17 cellular contexts compared by ENCODE assay signal in genomic region chr6:42627674-42628073, GRCh38.
DNase-seq lines count a peak whose midpoint lies in the region; ATAC-seq, FAIRE-seq and TF ChIP-seq lines count a peak whose summit lies in the region.
"Had no signal": no experiment of that assay in that cellular context is flagged by ENCODE, and none has a peak within 500 bp of the region (broad histone marks: within the 10 kb centered on the region; RNA-seq: fewer than 3 reads in every experiment).

No MANE protein-coding gene starts in this region.

- H3K18ac ChIP-seq in H9 (ENCODE audit: insufficient read length, low read depth, low read length) (no peak overlapping the region), mesenchymal stem cell (ENCODE audit: low read depth in 1 of 2, low read length in 2 of 2) (no peak overlapping the region)

- H2AK5ac ChIP-seq in H9 (ENCODE audit: insufficient read length, low read length), result no peak overlapping the region
- no peak overlapping the region for H2AK5ac ChIP-seq in mesenchymal stem cell (ENCODE audit: low read length, severe bottlenecking)

- H4K8ac ChIP-seq in H9 (replicated peaks; ENCODE audit: insufficient read length, low read depth, low read length), result no peak overlapping the region
- H4K8ac ChIP-seq in mesenchymal stem cell (ENCODE audit: low read length), result no peak overlapping the region

- no peak overlapping the region for H3T11ph ChIP-seq in H9 (ENCODE audit: low read length)

- H3K4me3 ChIP-seq in CD4-positive, CD25-positive, alpha-beta regulatory T cell (ENCODE audit: low read depth, low read length), result no peak overlapping the region
- H3K4me3 ChIP-seq in K562 (no peak overlapping the region), mesenchymal stem cell (ENCODE audit: insufficient read depth in 1 of 2, low read depth in 1 of 2, low read length in 2 of 2) (no peak overlapping the region)
- H3K4me3 ChIP-seq: breast epithelium, dorsolateral prefrontal cortex had no signal

- H3K36me3 Mint-ChIP-seq in CD4-positive, CD25-positive, alpha-beta regulatory T cell, result peaks cover 29% of the 10 kb centered on the region
- H3K36me3 Mint-ChIP-seq in H9 (ENCODE audit: insufficient read depth in 1 of 3, low read depth in 3 of 3), result peaks cover 18 to 37% (median 36%) of the 10 kb centered on the region in 3 experiments

- TF ChIP-seq RAD21 in K562 (CRISPR knock-in tag; conservative IDR thresholded peaks at IDR 0.05 in 1 of 2, IDR thresholded peaks at IDR 0.05 in 1 of 2), result no peak

- H3K79me1 ChIP-seq in H9 (ENCODE audit: insufficient read depth, low read depth, low read length, poor library complexity, severe bottlenecking) (no peaks in the 10 kb centered on the region), mesenchymal stem cell (replicated peaks; ENCODE audit: low read length, poor library complexity, severe bottlenecking) (peaks cover 17% of the 10 kb centered on the region)

- no peaks in the 10 kb centered on the region for H3K23me2 ChIP-seq in H9 (ENCODE audit: insufficient read length, low read depth, low read length, poor library complexity, severe bottlenecking)

- WGBS in H9 (ENCODE audit: extremely low coverage, insufficient read length, low lambda C conversion rate), result no CpG with 5 or more reads among the region's 1 CpG
- WGBS in K562 (ENCODE audit: insufficient coverage, low coverage, missing lambda C conversion rate), result 45% methylated on average over 1 of the region's 1 CpG
- WGBS in mesenchymal stem cell, result 100% methylated on average over 1 of the region's 1 CpG

- H3K9ac ChIP-seq in H9 (ENCODE audit: extremely low read depth, insufficient read length, low read length) (no peak overlapping the region), K562 (ENCODE audit: insufficient read depth in 1 of 2, low read depth in 2 of 2, low read length in 2 of 2) (no peak overlapping the region), mesenchymal stem cell (ENCODE audit: low read length) (no peak overlapping the region)

- H3K27me3 Mint-ChIP-seq in CD4-positive, CD25-positive, alpha-beta regulatory T cell, result no peaks in the 10 kb centered on the region
- no peaks in the 10 kb centered on the region for H3K27me3 Mint-ChIP-seq in H9 (ENCODE audit: low read depth)
- H3K27me3 Mint-ChIP-seq: activated CD4-positive, alpha-beta T cell treated with anti-CD3 and anti-CD28 coated beads for 36 hours; activated naive CD4-positive, alpha-beta T cell treated with anti-CD3 and anti-CD28 coated beads, Interleukin-2, amount 50 U/mL, for 24 hours had no signal

- H3K4me1 ChIP-seq in CD4-positive, CD25-positive, alpha-beta regulatory T cell (ENCODE audit: control insufficient read depth, insufficient read depth, low read length, poor library complexity, severe bottlenecking), result no peaks in the 10 kb centered on the region
- H3K4me1 ChIP-seq in H9 (ENCODE audit: insufficient read depth, low read length), result no peaks in the 10 kb centered on the region
- peaks cover 13 to 18% of the 10 kb centered on the region in 2 experiments for H3K4me1 ChIP-seq in K562 (replicated peaks in 1 of 2; ENCODE audit: control insufficient read depth in 2 of 2, insufficient read depth in 2 of 2, low read length in 2 of 2)
- H3K4me1 ChIP-seq in mesenchymal stem cell (ENCODE audit: control insufficient read depth, insufficient read depth, low read depth, low read length), result peaks cover 6% of the 10 kb centered on the region
- H3K4me1 ChIP-seq: breast epithelium had no signal

- H2BK5ac ChIP-seq in H9 (ENCODE audit: insufficient read length, low read length) (no peak overlapping the region), mesenchymal stem cell (ENCODE audit: low read depth, low read length, poor library complexity, severe bottlenecking) (no peak overlapping the region)

- peaks cover 42% of the 10 kb centered on the region for H3K36me3 ChIP-seq in CD4-positive, CD25-positive, alpha-beta regulatory T cell (ENCODE audit: control insufficient read depth, insufficient read depth, low read length)
- H3K36me3 ChIP-seq in K562 (ENCODE audit: control insufficient read depth, insufficient read depth, low read length) (peaks cover 36% of the 10 kb centered on the region), mesenchymal stem cell (ENCODE audit: control insufficient read depth in 1 of 2, insufficient read depth in 2 of 2, low read depth in 1 of 2, low read length in 2 of 2) (peaks cover 16 to 42% of the 10 kb centered on the region in 2 experiments)
- H3K36me3 ChIP-seq: breast epithelium had no signal

- TF ChIP-seq POLR2A in K562 (conservative IDR thresholded peaks at IDR 0.05), result no peak

- no peak overlapping the region for H3K56ac ChIP-seq in H9 (ENCODE audit: insufficient read length, low read depth, low read length)

- no peak for DNase-seq in CD4-positive, CD25-positive, alpha-beta regulatory T cell
- DNase-seq in H9 (no peak), K562 (ENCODE audit: extremely low read depth in 1 of 4, low spot score in 3 of 4) (peak in 1 of 4 experiments; percentile 5), mesenchymal stem cell (no peak), OCI-M1 (lab: John Stamatoyannopoulos, UW) (no peak), head of caudate nucleus (no peak), NCI-H226 (no peak)
- DNase-seq: activated CD4-positive, alpha-beta T cell treated with anti-CD3 and anti-CD28 coated beads for 36 hours; activated CD8-positive, alpha-beta memory T cell treated with anti-CD3 and anti-CD28 coated beads, Interleukin-2, amount 50 U/mL, for 48 hours; dorsolateral prefrontal cortex; glutamatergic neuron; posterior cingulate gyrus; small intestine; stimulated activated CD4-positive, alpha-beta T cell treated with anti-CD3 and anti-CD28 coated beads, Interleukin-4, amount 100 ng/mL, for 1 hour had no signal

- FAIRE-seq in K562 (lab: Jason Lieb, UNC), result no peak
- FAIRE-seq: small intestine had no signal

- H4K20me1 ChIP-seq in H9 (ENCODE audit: control insufficient read depth, insufficient read depth, insufficient read length), result no peaks in the 10 kb centered on the region
- H4K20me1 ChIP-seq in K562 (replicated peaks; ENCODE audit: control insufficient read depth, insufficient read depth, low read length), result no peaks in the 10 kb centered on the region

- no peaks in the 10 kb centered on the region for H3K79me2 ChIP-seq in H9 (ENCODE audit: insufficient read depth, low read length)
- peaks cover 4% of the 10 kb centered on the region; the same call in 1 of the 3 replicates for H3K79me2 ChIP-seq in K562 (ENCODE audit: control insufficient read depth, insufficient read depth, low read length)

- H4K91ac ChIP-seq in H9 (ENCODE audit: insufficient read length, low read depth, low read length) (no peak overlapping the region), mesenchymal stem cell (ENCODE audit: low read length) (no peak overlapping the region)

- ATAC-seq in CD4-positive, CD25-positive, alpha-beta regulatory T cell (ENCODE audit: low read depth in 2 of 2), result no peak
- ATAC-seq in K562, result peak; percentile 9; the same call in 2 of the 3 replicates
- ATAC-seq in GM21723 (IDR thresholded peaks at IDR 0.05; ENCODE audit: unreplicated experiment), result no peak
- ATAC-seq: activated CD4-positive, alpha-beta T cell treated with anti-CD3 and anti-CD28 coated beads for 36 hours had no signal

- no peak overlapping the region for H2BK20ac ChIP-seq in H9 (ENCODE audit: low read depth, low read length, poor library complexity, severe bottlenecking)

- POLR2A ChIA-PET in K562 (lab: Yijun Ruan, JAX), result no interaction called here

- H3K4me3 Mint-ChIP-seq in CD4-positive, CD25-positive, alpha-beta regulatory T cell, result no peak overlapping the region
- H3K4me3 Mint-ChIP-seq in H9, result no peak overlapping the region
- H3K4me3 Mint-ChIP-seq: activated CD4-positive, alpha-beta T cell treated with anti-CD3 and anti-CD28 coated beads for 36 hours; activated naive CD4-positive, alpha-beta T cell treated with anti-CD3 and anti-CD28 coated beads, Interleukin-2, amount 50 U/mL, for 24 hours had no signal

- H3K4ac ChIP-seq in H9 (ENCODE audit: low read depth, low read length) (no peak overlapping the region), mesenchymal stem cell (ENCODE audit: low read depth in 1 of 2, low read length in 2 of 2) (no peak overlapping the region)

- no peak overlapping the region for H4K5ac ChIP-seq in H9 (ENCODE audit: insufficient read length, low read depth, low read length)

- peak overlapping the region in 2 of 3 donors; percentile 33 to 83 for H3K27ac Mint-ChIP-seq in CD4-positive, CD25-positive, alpha-beta regulatory T cell
- H3K27ac Mint-ChIP-seq in H9, result 0 out of 7 replicates have a peak overlapping the region, but pooled peaks of 2 of the 3 experiments have one; percentile 14 to 54
- H3K27ac Mint-ChIP-seq: activated CD4-positive, alpha-beta T cell treated with anti-CD3 and anti-CD28 coated beads for 36 hours had no signal

- H2AFZ ChIP-seq in H9 (ENCODE audit: low read length) (no peak overlapping the region), K562 (ENCODE audit: low read depth, low read length) (no peak overlapping the region), mesenchymal stem cell (ENCODE audit: low read depth, low read length) (no peak overlapping the region)

- H2BK15ac ChIP-seq in H9 (ENCODE audit: low read depth, low read length) (no peak overlapping the region), mesenchymal stem cell (ENCODE audit: low read depth, poor library complexity, severe bottlenecking) (no peak overlapping the region)

- TF ChIP-seq EP300 in K562 (IDR thresholded peaks at IDR 0.05; ENCODE audit: low read length), result no peak

- H3K23ac ChIP-seq in H9 (ENCODE audit: insufficient read length, low read depth, low read length) (no peak overlapping the region), mesenchymal stem cell (ENCODE audit: low read length in 2 of 2) (no peak overlapping the region)

- no peaks in the 10 kb centered on the region for H3K27me3 ChIP-seq in CD4-positive, CD25-positive, alpha-beta regulatory T cell (ENCODE audit: control insufficient read depth, insufficient read depth, low read length)
- H3K27me3 ChIP-seq in H9 (ENCODE audit: insufficient read depth, low read length) (no peaks in the 10 kb centered on the region), K562 (ENCODE audit: control insufficient read depth in 2 of 2, insufficient read depth in 2 of 2, low read length in 2 of 2) (no peaks in the 10 kb centered on the region), mesenchymal stem cell (ENCODE audit: control insufficient read depth in 1 of 2, insufficient read depth in 1 of 2, low read length in 2 of 2) (no peaks in the 10 kb centered on the region)
- H3K27me3 ChIP-seq: breast epithelium, dorsolateral prefrontal cortex had no signal

- in situ Hi-C loops in K562 (cut with MboI), result no loop called here

- H2BK12ac ChIP-seq in H9 (ENCODE audit: insufficient read length, low read depth, low read length) (no peak overlapping the region), mesenchymal stem cell (ENCODE audit: low read length in 2 of 2) (no peak overlapping the region)

- H3K4me1 Mint-ChIP-seq in CD4-positive, CD25-positive, alpha-beta regulatory T cell, result peaks cover 12 to 16% (median 15%) of the 10 kb centered on the region in 4 donors
- peaks cover 0 to 3% of the 10 kb centered on the region in 2 experiments; a peak in 1 of 4 replicates for H3K4me1 Mint-ChIP-seq in H9

- TF ChIP-seq CTCF in H9 (conservative IDR thresholded peaks at IDR 0.05), result no peak
- TF ChIP-seq CTCF in K562 (IDR thresholded peaks at IDR 0.05 in 2 of 3, conservative IDR thresholded peaks at IDR 0.05 in 1 of 3; ENCODE audit: insufficient read depth in 2 of 3, low read depth in 1 of 3, low read length in 3 of 3), result no peak

- intact Hi-C loops in K562 (cut with micrococcal nuclease) (loop anchor here (2.0 kb wide), 1 partner anchor 59 kb away; no protein-coding TSS in a partner anchor), head of caudate nucleus (cut with DNase I) (no loop called here)

- no peak overlapping the region for H3K14ac ChIP-seq in H9 (ENCODE audit: insufficient read depth, low read length)
- no peak overlapping the region for H3K14ac ChIP-seq in mesenchymal stem cell (ENCODE audit: low read length in 2 of 2)

- no peaks in the 10 kb centered on the region for H3K9me3 ChIP-seq in CD4-positive, CD25-positive, alpha-beta regulatory T cell (ENCODE audit: control insufficient read depth in 2 of 2, low read length in 2 of 2)
- H3K9me3 ChIP-seq in H9 (ENCODE audit: control insufficient read depth, low read depth, low read length) (no peaks in the 10 kb centered on the region), K562 (replicated peaks; ENCODE audit: control insufficient read depth, insufficient read depth, low read depth, low read length) (no peaks in the 10 kb centered on the region), mesenchymal stem cell (ENCODE audit: control insufficient read depth, low read length) (no peaks in the 10 kb centered on the region)
- H3K9me3 ChIP-seq: breast epithelium had no signal

- no peak overlapping the region for H3K27ac ChIP-seq in CD4-positive, CD25-positive, alpha-beta regulatory T cell (ENCODE audit: insufficient read depth, low read length, poor library complexity, severe bottlenecking)
- H3K27ac ChIP-seq in H9 (ENCODE audit: insufficient read length, low read depth, low read length) (no peak overlapping the region), K562 (ENCODE audit: extremely low read depth, low read depth, low read length) (peak overlapping the region; percentile 65; the same call in 2 of the 3 replicates), mesenchymal stem cell (ENCODE audit: low read length, poor library complexity, severe bottlenecking) (peak overlapping the region; percentile 73)
- H3K27ac ChIP-seq: breast epithelium, dorsolateral prefrontal cortex had no signal

- H3K9me1 ChIP-seq in K562 (ENCODE audit: control insufficient read depth, insufficient read depth, low read length), result no peaks in the 10 kb centered on the region

- H3K9me3 Mint-ChIP-seq in CD4-positive, CD25-positive, alpha-beta regulatory T cell, result no peaks in the 10 kb centered on the region
- H3K9me3 Mint-ChIP-seq in H9, result peaks cover 4 to 6% of the 10 kb centered on the region in 2 experiments; a peak in 3 of 5 replicates
- H3K9me3 Mint-ChIP-seq: activated naive CD4-positive, alpha-beta T cell treated with anti-CD3 and anti-CD28 coated beads, Interleukin-2, amount 50 U/mL, for 24 hours had no signal

- H3K4me2 ChIP-seq in H9 (ENCODE audit: insufficient read depth, insufficient read length, low read length), result no peak overlapping the region
- no peak overlapping the region; the same call in 1 of the 2 replicates for H3K4me2 ChIP-seq in K562 (ENCODE audit: insufficient read depth, low read length)
- peak overlapping the region; percentile 16 for H3K4me2 ChIP-seq in mesenchymal stem cell (ENCODE audit: low read length, poor library complexity, severe bottlenecking)

- H2BK120ac ChIP-seq in H9 (ENCODE audit: low read depth, low read length, poor library complexity, severe bottlenecking) (no peak overlapping the region), mesenchymal stem cell (ENCODE audit: low read depth, low read length) (no peak overlapping the region)

- no TSS peak for BruUV-seq in K562 (replicated peaks; lab: Mats Ljungman, UMichigan)

- CTCF ChIA-PET in K562 (lab: Yijun Ruan, JAX; ENCODE audit: low intra/inter-chr PET ratio), result interaction anchor here (0.6 kb wide), 1 partner anchor 9 kb away, joined by 4 read pairs; no protein-coding TSS in a partner anchor

Comparison
In these comparisons a context has a peak if more than half of its experiments do, and no peak if none do; other contexts are left out.
1. H3K27ac ChIP-seq: peak in K562 (single experiment) and mesenchymal stem cell (single experiment); none in CD4-positive, CD25-positive, alpha-beta regulatory T cell (single experiment) and H9 (single experiment).